In genomic region chr6:105178636-105179035, GRCh38 we compare ENCODE assay signal across 13 cellular contexts. TPM values are rescaled to one million over a fixed set of nuclear protein-coding genes. Genes with fewer than 3 reads are reported as not detected.
DNase-seq lines count a peak whose midpoint lies in the region; ATAC-seq and TF ChIP-seq lines count a peak whose summit lies in the region.
"Had no signal": no experiment of that assay in that cellular context is flagged by ENCODE, and none has a peak within 500 bp of the region (broad histone marks: within the 10 kb centered on the region; RNA-seq: fewer than 3 reads in every experiment).

No MANE protein-coding gene starts in this region.

- H3K36me3 ChIP-seq in GM23338 (ENCODE audit: insufficient read depth): no peaks in the 10 kb centered on the region
- peaks cover 3% of the 10 kb centered on the region; the same call in 1 of the 2 replicates for H3K36me3 ChIP-seq in SJSA1
- no peaks in the 10 kb centered on the region for H3K36me3 ChIP-seq in fibroblast of lung (ENCODE audit: control insufficient read depth, insufficient read depth, low read length)

- H3K4me3 Mint-ChIP-seq in GM23338: peak overlapping the region; percentile 75

- peak overlapping the region; percentile 86 for H3K4me3 ChIP-seq in GM23338
- H3K4me3 ChIP-seq in SJSA1: peak overlapping the region; percentile 86
- H3K4me3 ChIP-seq in fibroblast of lung (replicated peaks in 1 of 4; ENCODE audit: control extremely low read depth in 1 of 4, insufficient read depth in 1 of 4, low read depth in 3 of 4, low read length in 4 of 4): peak overlapping the region in 3 of 4 experiments; percentile 46 to 69 (median 58)

- H3K9me3 ChIP-seq in SJSA1 (replicated peaks) (0 out of 2 replicates have a peak, but pooled peaks cover 3% of the 10 kb centered on the region), fibroblast of lung (ENCODE audit: control insufficient read depth, insufficient read depth, low read depth, low read length) (no peaks in the 10 kb centered on the region)

- H3K27ac ChIP-seq in GM23338 (ENCODE audit: low read depth) (no peak overlapping the region), SJSA1 (peak overlapping the region; percentile 85), fibroblast of lung (ENCODE audit: insufficient read depth, low read length) (peak overlapping the region; percentile 74)

- DNase-seq in GM23338 (ENCODE audit: low spot score) (no peak), SJSA1 (ENCODE audit: low read depth in 1 of 2, low spot score in 2 of 2) (no peak), fibroblast of lung (ENCODE audit: low read depth in 2 of 2) (no peak), pons (ENCODE audit: low spot score) (peak; percentile 52)
- no peak for DNase-seq in stimulated activated naive CD8-positive, alpha-beta T cell treated with anti-CD3 and anti-CD28 coated beads, Interleukin-15, Interleukin-2, amounts not matched to agents 100 U/mL and 50 U/mL, for 24 hours
- DNase-seq: activated T-cell treated with anti-CD3 and anti-CD28 coated beads for 4 hours, COR-L47, Karpas-422, NCI-H1694 treated with DMSO at 0.1 percent for 48 hours, NCI-H748 treated with DMSO at 0.1 percent for 48 hours had no signal

- H3K9me2 ChIP-seq in GM23338 (ENCODE audit: insufficient read depth): no peaks in the 10 kb centered on the region

- H3K27me3 ChIP-seq in GM23338 (ENCODE audit: insufficient read depth) (peaks cover 38% of the 10 kb centered on the region), SJSA1 (replicated peaks) (no peaks in the 10 kb centered on the region), fibroblast of lung (ENCODE audit: control insufficient read depth, insufficient read depth, low read length) (no peaks in the 10 kb centered on the region)

- H3K9ac ChIP-seq in fibroblast of lung (ENCODE audit: insufficient read depth, low read length): no peak overlapping the region

- H3K79me2 ChIP-seq in GM23338 (replicated peaks; ENCODE audit: insufficient read depth) (no peaks in the 10 kb centered on the region), fibroblast of lung (ENCODE audit: control insufficient read depth, insufficient read depth, low read length) (peaks cover 1% of the 10 kb centered on the region)

- H3F3A ChIP-seq in GM23338 (replicated peaks; ENCODE audit: low read depth): 0 out of 2 replicates have a peak, but pooled peaks cover 5% of the 10 kb centered on the region

- no peak for TF ChIP-seq CTCF in GM23338 (conservative IDR thresholded peaks at IDR 0.05; ENCODE audit: low read depth in 2 of 2)
- no peak for TF ChIP-seq CTCF in fibroblast of lung (conservative IDR thresholded peaks at IDR 0.05 in 1 of 2, IDR thresholded peaks at IDR 0.05 in 1 of 2; ENCODE audit: low read depth in 1 of 2, low read length in 2 of 2)

- H2AFZ ChIP-seq in GM23338 (peak overlapping the region; percentile 98), fibroblast of lung (ENCODE audit: low read length) (no peak overlapping the region)

- no peaks in the 10 kb centered on the region; the same call in 2 of the 3 replicates for H3K9me3 Mint-ChIP-seq in GM23338

- H3K4me2 ChIP-seq in GM23338: peak overlapping the region; percentile 92
- H3K4me2 ChIP-seq in fibroblast of lung (ENCODE audit: extremely low read depth, insufficient read depth, low read length): peak overlapping the region; percentile 88

- H3K27me3 Mint-ChIP-seq in GM23338 (ENCODE audit: insufficient read depth, low read depth, poor library complexity): peaks cover 6% of the 10 kb centered on the region

- peaks cover 33% of the 10 kb centered on the region for H3K4me1 ChIP-seq in GM23338 (ENCODE audit: insufficient read depth)
- H3K4me1 ChIP-seq in SJSA1 (replicated peaks): peaks cover 43% of the 10 kb centered on the region
- H3K4me1 ChIP-seq in fibroblast of lung (ENCODE audit: control insufficient read depth, extremely low read depth, insufficient read depth, low read length): no peaks in the 10 kb centered on the region

- peaks cover 27% of the 10 kb centered on the region for H3K4me1 Mint-ChIP-seq in GM23338

- H3K27ac Mint-ChIP-seq in GM23338: no peak overlapping the region

- ATAC-seq in GM23338: no peak
- no peak for ATAC-seq in GM18873 (IDR thresholded peaks at IDR 0.05; ENCODE audit: low FRiP score, unreplicated experiment)
- no peak for ATAC-seq in stimulated activated naive CD8-positive, alpha-beta T cell treated with anti-CD3 and anti-CD28 coated beads, Interleukin-15, Interleukin-2, amounts not matched to agents 100 U/mL and 50 U/mL, for 24 hours
- ATAC-seq in GM21619 (IDR thresholded peaks at IDR 0.05; ENCODE audit: unreplicated experiment): no peak
- no peak for ATAC-seq in GM19351 (IDR thresholded peaks at IDR 0.05; ENCODE audit: unreplicated experiment)

- H4K20me1 ChIP-seq in GM23338 (replicated peaks; ENCODE audit: insufficient read depth): no peaks in the 10 kb centered on the region
- no peaks in the 10 kb centered on the region for H4K20me1 ChIP-seq in fibroblast of lung (ENCODE audit: control insufficient read depth, extremely low read depth, insufficient read depth, low read length)

- no peaks in the 10 kb centered on the region for H3K36me3 Mint-ChIP-seq in GM23338 (ENCODE audit: low read depth)

TF ChIP-seq in GM23338, 12 proteins besides CTCF, POLR2A, EP300 and RAD21 (continues in another document):
- TF ChIP-seq POLR2AphosphoS5 (IDR thresholded peaks at IDR 0.05; ENCODE audit: low read depth) (no peak), EZH2phosphoT487 (IDR thresholded peaks at IDR 0.05; ENCODE audit: unreplicated experiment) (no peak), ETS1 (IDR thresholded peaks at IDR 0.05) (no peak), STAT1 (IDR thresholded peaks at IDR 0.05; ENCODE audit: unreplicated experiment) (no peak)

RNA-seq across cellular contexts. Expression of gene POPDC3, which starts 1.2 kb away (rescaled TPM):
- total RNA-seq in GM23338 (2014; rRNA removed; shearing (Covaris generic)): 5.1 TPM in 2 replicates
- polyA plus RNA-seq in GM23338 (2016; fragmentation: Nextera tagmentation; extraction: Ambion mirVana) (5.7 and 6.9 TPM in 2 replicates), fibroblast of lung (18.1 and 18.6 TPM in 2 replicates)
- 41.7 and 51.3 TPM in 2 replicates for total RNA-seq in SJSA1 (2014; rRNA removed; shearing (Covaris generic))
- total RNA-seq in fibroblast of lung: 6.7 and 14.2 TPM in 2 replicates
- 11.0 TPM in 2 replicates for polyA plus RNA-seq in fibroblast of lung (2012)
- polyA minus RNA-seq in fibroblast of lung (ENCODE audit: low replicate concordance): not detected in 2 replicates
